ENCODE assay signal across 22 cellular contexts in genomic region chr6:162622572-162622971, GRCh38.
A peak's percentile ranks its signal among the peaks of the same experiment; 100 is the strongest.
DNase-seq lines count a peak whose midpoint lies in the region; ATAC-seq and TF ChIP-seq lines count a peak whose summit lies in the region.
"Had no signal": no experiment of that assay in that cellular context is flagged by ENCODE, and none has a peak within 500 bp of the region (broad histone marks: within the 10 kb centered on the region; RNA-seq: fewer than 3 reads in every experiment).

No MANE protein-coding gene starts in this region.

- DNase-seq in left ventricle myocardium inferior (no peak), right cardiac atrium (no peak), astrocyte of the hippocampus (ENCODE audit: low read depth, low spot score) (peak; percentile 6), putamen (ENCODE audit: low spot score) (peak; percentile 7), dermis blood vessel endothelial cell (no peak), erythroblast (lab: John Stamatoyannopoulos, UW) (no peak)
- DNase-seq: 8988T; ACHN; AML-193; BE2C; CD4-positive, alpha-beta T cell; CD8-positive, alpha-beta memory T cell; DMS 273 treated with DMSO at 0.1 percent for 48 hours; DMS79; EL; GDM1; GM23248; H9 had no signal

- ATAC-seq in right cardiac atrium = no peak
- ATAC-seq: A549, GM12878, HCT116 had no signal

- no peaks in the 10 kb centered on the region for H3K36me3 ChIP-seq in left ventricle myocardium inferior
- H3K36me3 ChIP-seq: BE2C; BLaER1 treated with 17β-estradiol and CSF1 and Interleukin-3, amounts not matched to agents 10 nM and 100 nM had no signal

- H3K27me3 ChIP-seq in left ventricle myocardium inferior (ENCODE audit: low read depth) (no peaks in the 10 kb centered on the region), right cardiac atrium (ENCODE audit: control insufficient read depth, insufficient read depth) (no peaks in the 10 kb centered on the region)
- H3K27me3 ChIP-seq: BE2C; BLaER1 treated with 17β-estradiol and CSF1 and Interleukin-3, amounts not matched to agents 10 nM and 100 nM had no signal

- TF ChIP-seq POLR2A in erythroblast (IDR thresholded peaks at IDR 0.05; ENCODE audit: low read length) = no peak

- no peaks in the 10 kb centered on the region for H3K9me3 ChIP-seq in left ventricle myocardium inferior (replicated peaks)
- H3K9me3 ChIP-seq in right cardiac atrium (ENCODE audit: control insufficient read depth, low read length) = no peaks in the 10 kb centered on the region
- H3K9me3 ChIP-seq: A549; BE2C; BLaER1 treated with 17β-estradiol and CSF1 and Interleukin-3, amounts not matched to agents 10 nM and 100 nM had no signal

- 67% methylated on average over 5 of the region's 5 CpGs for WGBS in right cardiac atrium

- no peak for TF ChIP-seq CTCF in left ventricle myocardium inferior (IDR thresholded peaks at IDR 0.05; ENCODE audit: borderline replicate concordance)

- H3K4me1 ChIP-seq in left ventricle myocardium inferior = peaks cover 18% of the 10 kb centered on the region
- peaks cover 3% of the 10 kb centered on the region for H3K4me1 ChIP-seq in right cardiac atrium (ENCODE audit: control insufficient read depth, insufficient read depth, low read length)
- H3K4me1 ChIP-seq: A549 had no signal

- intact Hi-C loops in left ventricle myocardium inferior (cut with micrococcal nuclease) (no loop called here), right cardiac atrium (cut with DNase I) (no loop called here)

- H3K27ac ChIP-seq in left ventricle myocardium inferior (replicated peaks) (peak overlapping the region; percentile 47), right cardiac atrium (ENCODE audit: low read length) (no peak overlapping the region)
- H3K27ac ChIP-seq: A549; BLaER1 treated with 17β-estradiol and CSF1 and Interleukin-3, amounts not matched to agents 10 nM and 100 nM; GM23248 had no signal

- H3K4me3 ChIP-seq in left ventricle myocardium inferior (no peak overlapping the region), right cardiac atrium (ENCODE audit: low read length) (no peak overlapping the region)
- H3K4me3 ChIP-seq: A549; BLaER1 treated with 17β-estradiol and CSF1 and Interleukin-3, amounts not matched to agents 10 nM and 100 nM; GM12878; GM23248 had no signal

Comparison
In these comparisons a context has a peak if more than half of its experiments do, and no peak if none do; other contexts are left out.
1. DNase-seq: peak in astrocyte of the hippocampus (single experiment) and putamen (single experiment); none in left ventricle myocardium inferior (single experiment), right cardiac atrium (0 of 3), dermis blood vessel endothelial cell (single experiment) and erythroblast (0 of 2).